ENCODE assay signal across 13 cellular contexts in the genomic region with DNA sequence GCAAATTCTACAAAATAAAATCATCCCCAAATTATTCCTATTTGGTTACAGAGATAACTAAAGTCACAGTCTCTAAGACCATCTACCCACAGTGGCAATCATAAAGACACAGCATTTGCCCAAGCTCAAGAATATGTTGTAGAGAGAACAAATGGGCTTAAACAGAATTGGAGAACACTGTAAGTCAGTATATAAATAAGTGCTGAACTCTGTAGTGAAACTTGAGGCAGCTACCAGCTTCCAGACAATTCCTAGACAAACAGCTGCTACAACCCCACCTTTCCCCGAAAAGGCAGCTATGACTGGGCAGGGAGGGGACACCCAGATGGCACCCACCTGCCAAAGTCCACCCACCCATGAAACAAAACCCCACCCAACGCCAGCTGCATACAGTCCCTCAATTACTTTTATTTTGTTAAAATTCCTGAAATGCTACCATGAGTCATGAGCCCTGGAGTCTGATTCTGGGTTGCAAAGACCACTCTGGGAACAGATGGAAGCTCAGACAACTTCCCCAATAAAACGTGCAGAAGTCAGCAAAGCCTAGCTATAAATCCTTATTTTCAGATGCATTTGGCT. TPM values are rescaled to one million over a fixed set of nuclear protein-coding genes. Genes with fewer than 3 reads are reported as not detected.
DNase-seq lines count a peak whose midpoint lies in the region; ATAC-seq and TF ChIP-seq lines count a peak whose summit lies in the region.
"Had no signal": no experiment of that assay in that cellular context is flagged by ENCODE, and none has a peak within 500 bp of the region (broad histone marks: within the 10 kb centered on the region; RNA-seq: fewer than 3 reads in every experiment).

No MANE protein-coding gene starts in this region.

- H3K9me3 ChIP-seq in endodermal cell (ENCODE audit: control insufficient read depth, low read length): peaks cover 14% of the 10 kb centered on the region

- H3K27me3 Mint-ChIP-seq in endodermal cell (ENCODE audit: insufficient read depth): no peaks in the 10 kb centered on the region
- no peaks in the 10 kb centered on the region for H3K27me3 Mint-ChIP-seq in progenitor cell of endocrine pancreas
- no peaks in the 10 kb centered on the region for H3K27me3 Mint-ChIP-seq in activated T-helper 1 cell treated with anti-CD3 and anti-CD28 coated beads, Interleukin-12 subunit alpha, Interleukin-12 subunit beta, Interleukin-2, Interleukin-4 antibody, amounts not matched to agents 30 ng/mL and 10 ng/mL and 1 ng/mL, durations not matched to agents 14 hours and 24 hours and 36 hours (ENCODE audit: insufficient read depth)
- H3K27me3 Mint-ChIP-seq: activated naive CD8-positive, alpha-beta T cell treated with anti-CD3 and anti-CD28 coated beads for 36 hours had no signal

- H3K27ac Mint-ChIP-seq in endodermal cell (peak overlapping the region; percentile 19), progenitor cell of endocrine pancreas (peak overlapping the region; percentile 74)
- no peak overlapping the region for H3K27ac Mint-ChIP-seq in activated T-helper 1 cell treated with anti-CD3 and anti-CD28 coated beads, Interleukin-12 subunit alpha, Interleukin-12 subunit beta, Interleukin-2, Interleukin-4 antibody, amounts not matched to agents 30 ng/mL and 10 ng/mL and 1 ng/mL, durations not matched to agents 14 hours and 24 hours and 36 hours
- H3K27ac Mint-ChIP-seq: activated naive CD8-positive, alpha-beta T cell treated with anti-CD3 and anti-CD28 coated beads for 36 hours had no signal

- peaks cover 5% of the 10 kb centered on the region for H3K36me3 ChIP-seq in endodermal cell (ENCODE audit: control insufficient read depth, insufficient read depth, low read length)

- no peaks in the 10 kb centered on the region for H3K27me3 ChIP-seq in endodermal cell (ENCODE audit: control insufficient read depth, insufficient read depth, low read length, poor library complexity, severe bottlenecking)

- H3K4me3 Mint-ChIP-seq in endodermal cell (no peak overlapping the region), progenitor cell of endocrine pancreas (ENCODE audit: low read depth) (no peak overlapping the region)
- H3K4me3 Mint-ChIP-seq in activated T-helper 1 cell treated with anti-CD3 and anti-CD28 coated beads, Interleukin-12 subunit alpha, Interleukin-12 subunit beta, Interleukin-2, Interleukin-4 antibody, amounts not matched to agents 30 ng/mL and 10 ng/mL and 1 ng/mL, durations not matched to agents 14 hours and 24 hours and 36 hours: no peak overlapping the region
- H3K4me3 Mint-ChIP-seq: activated naive CD8-positive, alpha-beta T cell treated with anti-CD3 and anti-CD28 coated beads for 36 hours had no signal

- H3K36me3 Mint-ChIP-seq in endodermal cell (ENCODE audit: low read depth) (peaks cover 7% of the 10 kb centered on the region), progenitor cell of endocrine pancreas (ENCODE audit: insufficient read depth) (peaks cover 4% of the 10 kb centered on the region)
- H3K36me3 Mint-ChIP-seq in activated T-helper 1 cell treated with anti-CD3 and anti-CD28 coated beads, Interleukin-12 subunit alpha, Interleukin-12 subunit beta, Interleukin-2, Interleukin-4 antibody, amounts not matched to agents 30 ng/mL and 10 ng/mL and 1 ng/mL, durations not matched to agents 14 hours and 24 hours and 36 hours (ENCODE audit: low read depth): peaks cover 27% of the 10 kb centered on the region

- DNase-seq in DMS 273 (lab: John Stamatoyannopoulos, UW; ENCODE audit: unreplicated experiment) (peak; percentile 66), NCI-H2171 treated with DMSO at 0.1 percent for 48 hours (lab: John Stamatoyannopoulos, UW) (peak; percentile 75), endodermal cell (no peak), progenitor cell of endocrine pancreas (ENCODE audit: low spot score, unreplicated experiment) (no peak), iPS-NIHi7 (ENCODE audit: extremely low spot score) (no peak), sciatic nerve (ENCODE audit: low spot score) (no peak)
- no peak for DNase-seq in activated T-helper 1 cell treated with anti-CD3 and anti-CD28 coated beads, Interleukin-12 subunit alpha, Interleukin-12 subunit beta, Interleukin-2, Interleukin-4 antibody, amounts not matched to agents 30 ng/mL and 10 ng/mL and 1 ng/mL, durations not matched to agents 14 hours and 24 hours and 36 hours (ENCODE audit: low spot score)
- DNase-seq: activated CD4-positive, alpha-beta T cell treated with anti-CD3 and anti-CD28 coated beads, Interleukin-2, amount 50 U/mL, for 1 hour; activated naive CD8-positive, alpha-beta T cell treated with anti-CD3 and anti-CD28 coated beads for 36 hours; KBM-7; left cardiac atrium; NCI-H226 had no signal

- H3K9me3 Mint-ChIP-seq in endodermal cell (peaks cover 12% of the 10 kb centered on the region), progenitor cell of endocrine pancreas (ENCODE audit: low read depth) (no peaks in the 10 kb centered on the region)
- peaks cover 14% of the 10 kb centered on the region for H3K9me3 Mint-ChIP-seq in activated T-helper 1 cell treated with anti-CD3 and anti-CD28 coated beads, Interleukin-12 subunit alpha, Interleukin-12 subunit beta, Interleukin-2, Interleukin-4 antibody, amounts not matched to agents 30 ng/mL and 10 ng/mL and 1 ng/mL, durations not matched to agents 14 hours and 24 hours and 36 hours

- peaks cover 66% of the 10 kb centered on the region for H3K4me1 Mint-ChIP-seq in endodermal cell
- peaks cover 41% of the 10 kb centered on the region for H3K4me1 Mint-ChIP-seq in progenitor cell of endocrine pancreas (ENCODE audit: low read depth)
- H3K4me1 Mint-ChIP-seq in activated T-helper 1 cell treated with anti-CD3 and anti-CD28 coated beads, Interleukin-12 subunit alpha, Interleukin-12 subunit beta, Interleukin-2, Interleukin-4 antibody, amounts not matched to agents 30 ng/mL and 10 ng/mL and 1 ng/mL, durations not matched to agents 14 hours and 24 hours and 36 hours (ENCODE audit: low read depth): peaks cover 62% of the 10 kb centered on the region

- 79% methylated on average over 3 of the region's 3 CpGs; no CpG with 5 or more reads in 1 of the 2 experiments for WGBS in endodermal cell (ENCODE audit: insufficient coverage in 1 of 2, insufficient read length in 1 of 2), 2 experiments

- H3K4me1 ChIP-seq in endodermal cell (ENCODE audit: control insufficient read depth, insufficient read depth, low read length): peaks cover 21% of the 10 kb centered on the region

- ATAC-seq in sciatic nerve (no peak), HG03520 (IDR thresholded peaks at IDR 0.05; ENCODE audit: unreplicated experiment) (no peak)

- H3K4me3 ChIP-seq in endodermal cell (ENCODE audit: low read length): no peak overlapping the region

- intact Hi-C loops in sciatic nerve (cut with DNase I): no loop called here
- intact Hi-C loops in activated T-helper 1 cell treated with anti-CD3 and anti-CD28 coated beads, Interleukin-12 subunit alpha, Interleukin-12 subunit beta, Interleukin-2, Interleukin-4 antibody, amounts not matched to agents 30 ng/mL and 10 ng/mL and 1 ng/mL, durations not matched to agents 14 hours and 24 hours and 36 hours (cut with micrococcal nuclease): no loop called here

- no peak overlapping the region for H3K27ac ChIP-seq in endodermal cell (ENCODE audit: low read depth, low read length)

- H3K9ac ChIP-seq in endodermal cell (ENCODE audit: extremely low read depth, low read length, poor library complexity, severe bottlenecking): no peak overlapping the region

- TF ChIP-seq CTCF in endodermal cell (conservative IDR thresholded peaks at IDR 0.05): no peak
- TF ChIP-seq CTCF in progenitor cell of endocrine pancreas (IDR thresholded peaks at IDR 0.05; ENCODE audit: unreplicated experiment): no peak

RNA-seq across cellular contexts. Expression of gene RELL1, which starts 24.4 kb away (rescaled TPM):
- 10 to 100 TPM; 12.1 to 12.3 TPM for total RNA-seq in endodermal cell
- polyA plus RNA-seq in endodermal cell (2013, experiment 1 of 2): 7.9 TPM
- polyA plus RNA-seq in endodermal cell (2013, experiment 2 of 2): 8.0 TPM
- 30.4 and 33.6 TPM in 2 replicates for total RNA-seq in progenitor cell of endocrine pancreas
- total RNA-seq in sciatic nerve: 80.6 TPM
- total RNA-seq in activated T-helper 1 cell treated with anti-CD3 and anti-CD28 coated beads, Interleukin-12 subunit alpha, Interleukin-12 subunit beta, Interleukin-2, Interleukin-4 antibody, amounts not matched to agents 30 ng/mL and 10 ng/mL and 1 ng/mL, durations not matched to agents 14 hours and 24 hours and 36 hours: 21.0 and 21.4 TPM in 2 replicates

Comparison
In these comparisons a context has a peak if more than half of its experiments do, and no peak if none do; other contexts are left out.
1. DNase-seq: peak in DMS 273 (single experiment) and NCI-H2171 treated with DMSO at 0.1 percent for 48 hours (single experiment); none in endodermal cell (single experiment), progenitor cell of endocrine pancreas (single experiment), iPS-NIHi7 (single experiment), sciatic nerve (single experiment) and activated T-helper 1 cell treated with anti-CD3 and anti-CD28 coated beads, Interleukin-12 subunit alpha, Interleukin-12 subunit beta, Interleukin-2, Interleukin-4 antibody, amounts not matched to agents 30 ng/mL and 10 ng/mL and 1 ng/mL, durations not matched to agents 14 hours and 24 hours and 36 hours (single experiment).